ENCODE assay signal across 8 cellular contexts in genomic region chr20:38034108-38034649, GRCh38. TPM values are rescaled to one million over a fixed set of nuclear protein-coding genes. Genes with fewer than 3 reads are reported as not detected.
A peak's percentile ranks its signal among the peaks of the same experiment; 100 is the strongest.
DNase-seq lines count a peak whose midpoint lies in the region; ATAC-seq, FAIRE-seq and TF ChIP-seq lines count a peak whose summit lies in the region.

No MANE protein-coding gene starts in this region.

- H3K4me1 Mint-ChIP-seq in T-cell = peaks cover 77 to 79% (median 78%) of the 10 kb centered on the region in 3 donors

- H3K27ac Mint-ChIP-seq in T-cell = peak overlapping the region; percentile 97 to 99

- H3K9me3 Mint-ChIP-seq in T-cell = no peaks in the 10 kb centered on the region

- TF ChIP-seq EP300 in A549 (IDR thresholded peaks at IDR 0.05) = no peak

- H3K4me3 ChIP-seq in A549 (peak overlapping the region; percentile 88), retinal pigment epithelial cell (ENCODE audit: low read length) (peak overlapping the region; percentile 96)

- H3K27me3 Mint-ChIP-seq in T-cell = no peaks in the 10 kb centered on the region

- no peak for FAIRE-seq in A549 (lab: Jason Lieb, UNC)
- no peak for FAIRE-seq in RCC 7860 (lab: Jason Lieb, UNC)

- no peaks in the 10 kb centered on the region for H3K9me3 ChIP-seq in A549

- CTCF ChIA-PET in A549 (lab: Yijun Ruan, JAX) (interaction anchor here (1.1 to 2.1 kb wide), 6 partner anchors 8 to 470 kb away, joined by 3 to 15 read pairs (median 6); no protein-coding TSS in a partner anchor), T-cell (lab: Charles Lee) (interaction anchor here in 1 of 2 donors (0.7 to 1.3 kb wide), 3 partner anchors 14 to 39 kb away, joined by 3 to 4 read pairs (median 4); no protein-coding TSS in a partner anchor)

- ATAC-seq in A549 (peak; percentile 7 to 56; a peak in 3 of 6 replicates), GM21390 (IDR thresholded peaks at IDR 0.05; ENCODE audit: unreplicated experiment) (peak; percentile 7), T-cell (replicated peaks in 1 of 4) (peak in 3 of 4 experiments; percentile 3 to 26 (median 10)), foreskin keratinocyte (no peak)

- POLR2A ChIA-PET in A549 (lab: Yijun Ruan, JAX) (interaction anchor here (0.6 to 2.0 kb wide), 3 partner anchors 10 to 183 kb away, joined by 3 to 15 read pairs (median 7); no protein-coding TSS in a partner anchor), T-cell (lab: Charles Lee) (no interaction called here)

- H3K27me3 ChIP-seq in foreskin keratinocyte = no peaks in the 10 kb centered on the region

- TF ChIP-seq RAD21 in A549 (conservative IDR thresholded peaks at IDR 0.05 in 1 of 2, IDR thresholded peaks at IDR 0.05 in 1 of 2) = no peak

- DNase-seq in A549 (ENCODE audit: low read depth in 1 of 2, low spot score in 1 of 2) (no peak), T-cell (peak in 3 of 34 experiments; percentile 1 to 2 (median 2)), foreskin keratinocyte (no peak), retinal pigment epithelial cell (ENCODE audit: low read depth) (no peak), middle frontal gyrus (ENCODE audit: extremely low spot score, low spot score) (no peak), RCC 7860 (ENCODE audit: low spot score) (no peak)
- no peak for DNase-seq in stimulated activated CD4-positive, alpha-beta T cell treated with anti-CD3 and anti-CD28 coated beads, Interleukin-1b, Interleukin-23, amount 100 ng/mL, for 48 hours

- H3K4me3 Mint-ChIP-seq in T-cell = peak overlapping the region; percentile 94 to 95 (median 95)

- TF ChIP-seq CTCF in A549 (IDR thresholded peaks at IDR 0.05) (no peak), foreskin keratinocyte (conservative IDR thresholded peaks at IDR 0.05) (no peak), retinal pigment epithelial cell (conservative IDR thresholded peaks at IDR 0.05; ENCODE audit: low read depth, low read length) (no peak)

- peaks cover 25% of the 10 kb centered on the region; the same call in 2 of the 3 replicates for H3K4me1 ChIP-seq in A549
- H3K4me1 ChIP-seq in foreskin keratinocyte = peaks cover 14% of the 10 kb centered on the region

- WGBS in A549 (ENCODE audit: missing lambda C conversion rate) = 9% methylated on average over 14 of the region's 14 CpGs

- TF ChIP-seq POLR2A in A549 (IDR thresholded peaks at IDR 0.05; ENCODE audit: low read length) = no peak

- peak overlapping the region; percentile 98 for H3K4me2 ChIP-seq in A549

- peaks cover 16% of the 10 kb centered on the region for H3K36me3 Mint-ChIP-seq in T-cell

- H3K27ac ChIP-seq in A549 (peak overlapping the region; percentile 91 to 95), foreskin keratinocyte (peak overlapping the region; percentile 84)

TF ChIP-seq in A549, 52 proteins besides CTCF, POLR2A, EP300 and RAD21:
- TF ChIP-seq ATOH8 (CRISPR knock-in tag; IDR thresholded peaks at IDR 0.05; ENCODE audit: low read depth) (no peak), HDAC2 (IDR thresholded peaks at IDR 0.05) (no peak), REST (IDR thresholded peaks at IDR 0.05) (no peak), ZC3H11A (IDR thresholded peaks at IDR 0.05) (no peak)

RNA-seq across cellular contexts. Expression of gene RPRD1B, which starts 0.6 kb away (rescaled TPM):
- polyA plus RNA-seq in A549 (2011; rRNA removed) = 26.7 and 28.4 TPM in 2 replicates
- polyA plus RNA-seq in A549 (2012; cell fraction: cytosol; rRNA removed) = 9.2 and 11.5 TPM in 2 replicates
- polyA plus RNA-seq in A549 (2012; cell fraction: nucleus; rRNA removed) = 14.9 and 28.4 TPM in 2 replicates
- polyA plus RNA-seq in A549 (2017; fragmentation: RNase III; extraction: RNeasy Plus Mini Kit Qiagen cat#74134 plus additional on column Dnase treatment) = 16.1 to 17.1 TPM (median 16.4 TPM) in 3 replicates
- 19.8 and 22.9 TPM in 2 replicates for polyA minus RNA-seq in A549 (2011; rRNA and poly(A)+ RNA removed)
- 10 to 100 TPM; 38.3 to 46.6 (median 40.5) TPM for total RNA-seq in T-cell
- total RNA-seq in foreskin keratinocyte = 17.5 and 18.8 TPM in 2 replicates
- 7.3 and 8.5 TPM in 2 replicates for polyA plus RNA-seq in foreskin keratinocyte

RNA-seq across cellular contexts. Expression of gene TTI1, which starts 0.9 kb away (rescaled TPM):
- polyA plus RNA-seq in A549 (2011; rRNA removed) (27.9 and 30.6 TPM in 2 replicates), A549 (2017; fragmentation: RNase III; extraction: RNeasy Plus Mini Kit Qiagen cat#74134 plus additional on column Dnase treatment) (19.6 to 20.6 TPM (median 20.0 TPM) in 3 replicates), foreskin keratinocyte (14.5 and 16.0 TPM in 2 replicates)
- polyA plus RNA-seq in A549 (2012; cell fraction: cytosol; rRNA removed) = 19.5 and 23.1 TPM in 2 replicates
- polyA plus RNA-seq in A549 (2012; cell fraction: nucleus; rRNA removed) = 21.4 and 25.4 TPM in 2 replicates
- polyA minus RNA-seq in A549 (2011; rRNA and poly(A)+ RNA removed) = 39.8 and 40.6 TPM in 2 replicates
- total RNA-seq in T-cell (10 to 100 TPM; 17.8 to 27.6 (median 23.2) TPM), foreskin keratinocyte (25.8 and 28.5 TPM in 2 replicates)
